In genomic region chr1:197692965-197693364, GRCh38 we compare ENCODE assay signal across 9 cellular contexts.
DNase-seq lines count a peak whose midpoint lies in the region; ATAC-seq, FAIRE-seq and TF ChIP-seq lines count a peak whose summit lies in the region.
"Had no signal": no experiment of that assay in that cellular context is flagged by ENCODE, and none has a peak within 500 bp of the region (broad histone marks: within the 10 kb centered on the region; RNA-seq: fewer than 3 reads in every experiment).

No MANE protein-coding gene starts in this region.

- H3K36me3 ChIP-seq in IMR-90 (ENCODE audit: control insufficient read depth, insufficient read depth, low read length): peaks cover 2% of the 10 kb centered on the region; the same call in 1 of the 2 replicates
- H3K36me3 ChIP-seq in GM12878 (ENCODE audit: control insufficient read depth in 2 of 2, insufficient read depth in 2 of 2, low read length in 1 of 2): no peaks in the 10 kb centered on the region

- no peak overlapping the region for H3K4me2 ChIP-seq in IMR-90 (ENCODE audit: low read depth, low read length)
- H3K4me2 ChIP-seq in GM12878 (ENCODE audit: control insufficient read depth, insufficient read depth): no peak overlapping the region

- no peak overlapping the region for H3K56ac ChIP-seq in IMR-90 (ENCODE audit: extremely low read depth, insufficient read depth, low read length)

- dilution Hi-C loops in IMR-90 (cut with HindIII; ENCODE audit: low sequenced_read_pairs, unreplicated experiment): no loop called here

- no peak overlapping the region for H3K14ac ChIP-seq in IMR-90 (replicated peaks; ENCODE audit: low read depth, low read length)

- H3K27ac ChIP-seq in IMR-90 (ENCODE audit: insufficient read depth, low read length) (no peak overlapping the region), GM12878 (ENCODE audit: control insufficient read depth, insufficient read depth) (no peak overlapping the region)

- no peak overlapping the region for H2BK120ac ChIP-seq in IMR-90 (ENCODE audit: low read depth, low read length)

- no peak overlapping the region for H3K23ac ChIP-seq in IMR-90 (ENCODE audit: low read depth, low read length)

- TF ChIP-seq POLR2A in IMR-90 (IDR thresholded peaks at IDR 0.05; ENCODE audit: low read depth, low read length): no peak
- no peak for TF ChIP-seq POLR2A in GM12878 (IDR thresholded peaks at IDR 0.05; ENCODE audit: low read depth, low read length)

- no peak overlapping the region for H3K4me3 ChIP-seq in IMR-90 (ENCODE audit: insufficient read depth, low read depth, low read length)
- H3K4me3 ChIP-seq in GM12878: no peak overlapping the region

- no peak overlapping the region for H4K91ac ChIP-seq in IMR-90 (ENCODE audit: insufficient read depth, low read depth, low read length)

- peak; percentile 44 for TF ChIP-seq CTCF in GM10266 (IDR thresholded peaks at IDR 0.05; ENCODE audit: control insufficient read depth, insufficient read depth, low read depth, missing control alignments)
- peak; percentile 46 for TF ChIP-seq CTCF in IMR-90 (conservative IDR thresholded peaks at IDR 0.05; ENCODE audit: low read depth, low read length)
- TF ChIP-seq CTCF in GM12878 (IDR thresholded peaks at IDR 0.05 in 2 of 3, conservative IDR thresholded peaks at IDR 0.05 in 1 of 3; ENCODE audit: control insufficient read depth in 2 of 3, extremely low read depth in 1 of 3, insufficient read depth in 1 of 3, low read depth in 3 of 3, low read length in 3 of 3): peak in 2 of 3 experiments; percentile 36 to 42; a peak in 2 of 6 replicates

- in situ Hi-C loops in IMR-90 (cut with MboI; ENCODE audit: low sequenced_read_pairs): no loop called here
- in situ Hi-C loops in GM12878 (cut with MboI): loop anchor here (10.0 kb wide), 1 partner anchor 172 kb away; no protein-coding TSS in a partner anchor

- ATAC-seq in IMR-90 (ENCODE audit: low read depth): peak; percentile 59; the same call in 1 of the 2 replicates
- peak; percentile 60; the same call in 2 of the 3 replicates for ATAC-seq in GM12878
- ATAC-seq: naive thymus-derived CD4-positive, alpha-beta T cell had no signal

- H3K9ac ChIP-seq in IMR-90 (ENCODE audit: low read depth, low read length): no peak overlapping the region
- H3K9ac ChIP-seq in GM12878 (ENCODE audit: control insufficient read depth, insufficient read depth, low read length): no peak overlapping the region

- H3K9me3 ChIP-seq in IMR-90 (ENCODE audit: control insufficient read depth, insufficient read depth, low read length) (peaks cover 4% of the 10 kb centered on the region; the same call in 1 of the 2 replicates), GM12878 (replicated peaks; ENCODE audit: control insufficient read depth, insufficient read depth, low read length) (no peaks in the 10 kb centered on the region)

- H2BK15ac ChIP-seq in IMR-90 (ENCODE audit: low read depth, low read length): no peak overlapping the region

- H4K5ac ChIP-seq in IMR-90 (ENCODE audit: low read depth, low read length): no peak overlapping the region

- H3K4ac ChIP-seq in IMR-90 (ENCODE audit: low read depth, low read length): no peak overlapping the region

- RAD21 ChIA-PET in GM12878 (lab: Charles Lee; ENCODE audit: unreplicated experiment): interaction anchor here (0.6 to 1.8 kb wide), 19 partner anchors 8 to 322 kb away, joined by 3 to 41 read pairs (median 3); partner anchors contain the start of gene DENND1B

- H3K79me2 ChIP-seq in GM12878 (ENCODE audit: control insufficient read depth, insufficient read depth, low read length): no peaks in the 10 kb centered on the region

- no peak overlapping the region for H2BK5ac ChIP-seq in IMR-90 (ENCODE audit: low read depth, low read length, poor library complexity, severe bottlenecking)

- no peak overlapping the region for H2BK20ac ChIP-seq in IMR-90 (ENCODE audit: low read depth, low read length)

- intact Hi-C loops in IMR-90 (cut with micrococcal nuclease): loop anchor here (1.0 to 5.0 kb wide), 3 partner anchors 36 to 224 kb away; partner anchors contain the start of gene LHX9
- intact Hi-C loops in GM12878 (cut with micrococcal nuclease; ENCODE audit: unreplicated experiment): loop anchor here (2.0 to 5.0 kb wide), 2 partner anchors 176 to 229 kb away; no protein-coding TSS in a partner anchor

- CTCF ChIA-PET in IMR-90 (lab: Yijun Ruan, JAX): interaction anchor here (0.9 to 2.4 kb wide), 2 partner anchors 9 to 176 kb away, joined by 4 to 10 read pairs; no protein-coding TSS in a partner anchor
- CTCF ChIA-PET in GM12878 (lab: Yijun Ruan, JAX): interaction anchor here (0.6 to 4.2 kb wide), 15 partner anchors 9 to 232 kb away, joined by 3 to 37 read pairs (median 3); partner anchors contain the start of genes C1orf53 and DENND1B

- no peak overlapping the region for H2AFZ ChIP-seq in IMR-90 (replicated peaks; ENCODE audit: low read length, poor library complexity)
- no peak overlapping the region for H2AFZ ChIP-seq in GM12878 (ENCODE audit: control insufficient read depth, low read depth, low read length)

- SMC1A ChIA-PET in GM12878 (lab: Charles Lee; ENCODE audit: uncharacterized antibody, unreplicated experiment): interaction anchor here (1.0 to 3.1 kb wide), 14 partner anchors 12 to 234 kb away, joined by 3 to 16 read pairs (median 4); no protein-coding TSS in a partner anchor

- TF ChIP-seq EP300 in GM12878 (IDR thresholded peaks at IDR 0.05; ENCODE audit: borderline replicate concordance in 1 of 2, control insufficient read depth in 1 of 2, low read depth in 2 of 2, low read length in 2 of 2): no peak

- no peak overlapping the region for H4K8ac ChIP-seq in IMR-90 (ENCODE audit: low read depth in 2 of 2, low read length in 2 of 2)

- no TSS peak for BruUV-seq in IMR-90 (replicated peaks; lab: Mats Ljungman, UMichigan)
- no TSS peak for BruUV-seq in GM12878 (replicated peaks; lab: Mats Ljungman, UMichigan)

- H3K27me3 ChIP-seq in IMR-90 (ENCODE audit: control insufficient read depth, insufficient read depth, low read length) (no peaks in the 10 kb centered on the region), GM12878 (replicated peaks in 1 of 2; ENCODE audit: control insufficient read depth in 2 of 2, insufficient read depth in 2 of 2, low read length in 1 of 2) (no peaks in the 10 kb centered on the region)

- H2AK5ac ChIP-seq in IMR-90 (ENCODE audit: low read depth, low read length): no peak overlapping the region

- H3K79me1 ChIP-seq in IMR-90 (ENCODE audit: low read depth in 1 of 2, low read length in 2 of 2): peaks cover 11 to 24% of the 10 kb centered on the region in 2 experiments

- no peak overlapping the region for H2AK9ac ChIP-seq in IMR-90 (replicated peaks; ENCODE audit: low read depth, low read length, poor library complexity)

- H3K9me1 ChIP-seq in IMR-90 (ENCODE audit: insufficient read depth, low read length): 0 out of 2 replicates have a peak, but pooled peaks cover 4% of the 10 kb centered on the region

- H3K4me1 ChIP-seq in IMR-90 (ENCODE audit: control insufficient read depth, insufficient read depth, low read length) (no peaks in the 10 kb centered on the region; the same call in 1 of the 2 replicates), GM12878 (ENCODE audit: control insufficient read depth, insufficient read depth, low read length) (no peaks in the 10 kb centered on the region)

- POLR2A ChIA-PET in IMR-90 (lab: Charles Lee; ENCODE audit: unreplicated experiment) (no interaction called here), GM12878 (lab: Charles Lee) (no interaction called here)

- no peak for FAIRE-seq in GM12878 (lab: Jason Lieb, UNC)

- TF ChIP-seq RAD21 in IMR-90 (IDR thresholded peaks at IDR 0.05; ENCODE audit: low read length): peak; percentile 57
- peak; percentile 68 for TF ChIP-seq RAD21 in GM12878 (IDR thresholded peaks at IDR 0.05; ENCODE audit: insufficient read depth, low read depth, low read length)

- H4K20me1 ChIP-seq in IMR-90 (ENCODE audit: insufficient read depth, low read length): no peaks in the 10 kb centered on the region
- no peaks in the 10 kb centered on the region for H4K20me1 ChIP-seq in GM12878 (ENCODE audit: control insufficient read depth, insufficient read depth)

- DNase-seq in GM10266 (ENCODE audit: extremely low spot score) (no peak), IMR-90 (peak; percentile 31), GM12878 (ENCODE audit: low read depth, low spot score) (no peak), myocyte (ENCODE audit: low read depth) (peak; percentile 20), LoVo (ENCODE audit: low spot score) (no peak), D341Med (ENCODE audit: low spot score) (no peak), DMS79 treated with DMSO at 0.1 percent for 48 hours (lab: John Stamatoyannopoulos, UW) (no peak)
- DNase-seq: activated CD4-positive, CD25-positive, alpha-beta regulatory T cell; naive thymus-derived CD4-positive, alpha-beta T cell had no signal

- H3K18ac ChIP-seq in IMR-90 (ENCODE audit: low read depth, low read length): no peak overlapping the region

TF ChIP-seq in IMR-90, 13 proteins besides CTCF, POLR2A, EP300 and RAD21:
- no peak for TF ChIP-seq RCOR1 (IDR thresholded peaks at IDR 0.05; ENCODE audit: insufficient replicate concordance, low read length)
- peak; percentile 25; the same call in 1 of the 2 replicates for TF ChIP-seq SMC3 (IDR thresholded peaks at IDR 0.05; ENCODE audit: low read depth, low read length)
- TF ChIP-seq NFE2L2 (IDR thresholded peaks at IDR 0.05; ENCODE audit: low read depth, low read length): no peak

TF ChIP-seq in GM12878, 131 proteins besides CTCF, POLR2A, EP300 and RAD21:
- TF ChIP-seq IRF4 (IDR thresholded peaks at IDR 0.05; ENCODE audit: low read depth, low read length): no peak
- peak; percentile 35; the same call in 1 of the 2 replicates for TF ChIP-seq SMC3 (IDR thresholded peaks at IDR 0.05; ENCODE audit: borderline replicate concordance, low read length)

Comparison
In these comparisons a context has a peak if more than half of its experiments do, and no peak if none do; other contexts are left out.
1. DNase-seq: peak in IMR-90 (single experiment) and myocyte (single experiment); none in GM10266 (single experiment), GM12878 (single experiment), LoVo (single experiment), D341Med (single experiment) and DMS79 treated with DMSO at 0.1 percent for 48 hours (single experiment).
2. Peak in every context shown above with its lines, with median percentiles within 50 percentile points of each other: CTCF ChIP-seq.